ENCODE assay signal across 8 cellular contexts in genomic region chr15:82849556-82850241, GRCh38. TPM values are rescaled to one million over a fixed set of nuclear protein-coding genes. Genes with fewer than 3 reads are reported as not detected.
DNase-seq lines count a peak whose midpoint lies in the region; ATAC-seq and TF ChIP-seq lines count a peak whose summit lies in the region.

No MANE protein-coding gene starts in this region.

- H3K4me3 ChIP-seq in SJCRH30 = no peak overlapping the region
- H3K4me3 ChIP-seq in body of pancreas = no peak overlapping the region
- peak overlapping the region; percentile 36 for H3K4me3 ChIP-seq in iPS-18a (ENCODE audit: low read length)
- no peak overlapping the region for H3K4me3 ChIP-seq in skeletal muscle cell (ENCODE audit: low read depth, low read length)

- H3K27ac ChIP-seq in KOPT-K1 (ENCODE audit: low read depth, low read length, poor library complexity, severe bottlenecking) = peak overlapping the region; percentile 94
- no peak overlapping the region for H3K27ac ChIP-seq in SJCRH30
- H3K27ac ChIP-seq in body of pancreas = peak overlapping the region in 3 of 4 donors; percentile 66 to 77 (median 73)
- H3K27ac ChIP-seq in iPS-18a (ENCODE audit: low read length) = no peak overlapping the region

- WGBS in body of pancreas, 2 donors = 5 to 7% methylated on average over 19 to 20 of the region's 20 CpGs

- H3K9ac ChIP-seq in iPS-18a (ENCODE audit: low read length) = peak overlapping the region; percentile 35

- TF ChIP-seq POLR2A in body of pancreas (IDR thresholded peaks at IDR 0.05) = no peak

- TF ChIP-seq CTCF in body of pancreas (IDR thresholded peaks at IDR 0.05) = peak; percentile 62 to 96 (median 80)

- peak; percentile 83 for ATAC-seq in body of pancreas
- ATAC-seq in HG02623 (IDR thresholded peaks at IDR 0.05; ENCODE audit: unreplicated experiment) = no peak

- no peaks in the 10 kb centered on the region for H3K9me3 ChIP-seq in KOPT-K1 (ENCODE audit: insufficient read depth, low read length, poor library complexity, severe bottlenecking)
- no peaks in the 10 kb centered on the region for H3K9me3 ChIP-seq in SJCRH30 (replicated peaks)
- no peaks in the 10 kb centered on the region for H3K9me3 ChIP-seq in body of pancreas
- H3K9me3 ChIP-seq in iPS-18a (ENCODE audit: control insufficient read depth, low read depth, low read length) = no peaks in the 10 kb centered on the region

- H3K36me3 ChIP-seq in KOPT-K1 (ENCODE audit: insufficient read depth, low read length) (no peaks in the 10 kb centered on the region), SJCRH30 (no peaks in the 10 kb centered on the region), body of pancreas (replicated peaks in 1 of 2; ENCODE audit: insufficient read depth in 1 of 2, low read depth in 2 of 2) (peaks cover 5 to 49% of the 10 kb centered on the region in 2 donors), iPS-18a (ENCODE audit: control insufficient read depth, low read depth, low read length) (no peaks in the 10 kb centered on the region)

- H3K27me3 ChIP-seq in SJCRH30 (no peaks in the 10 kb centered on the region), body of pancreas (no peaks in the 10 kb centered on the region), iPS-18a (ENCODE audit: control insufficient read depth, insufficient read depth, low read length) (no peaks in the 10 kb centered on the region)

- H3K4me1 ChIP-seq in SJCRH30 = no peaks in the 10 kb centered on the region; the same call in 1 of the 2 replicates
- peaks cover 24% of the 10 kb centered on the region for H3K4me1 ChIP-seq in body of pancreas
- H3K4me1 ChIP-seq in iPS-18a (ENCODE audit: control insufficient read depth, low read depth, low read length) = peaks cover 11% of the 10 kb centered on the region

- DNase-seq in activated effector memory CD4-positive, alpha-beta T cell treated with anti-CD3 and anti-CD28 coated beads, Interleukin-2, amount 50 U/mL, for 16 hours = peak; percentile 67
- no peak for DNase-seq in activated effector memory CD4-positive, alpha-beta T cell treated with Interleukin-2 at 50 U/mL for 16 hours
- DNase-seq in SJCRH30 = peak; percentile 52 to 75
- DNase-seq in body of pancreas = peak; percentile 82 to 90 (median 83)
- DNase-seq in skeletal muscle cell (ENCODE audit: low read depth) = peak; percentile 55

- intact Hi-C loops in body of pancreas (cut with DNase I) = loop anchor here (5.0 kb wide), 1 partner anchor 148 kb away; no protein-coding TSS in a partner anchor

RNA-seq across cellular contexts. Expression of gene WHAMM, which starts 40.3 kb away (rescaled TPM):
- total RNA-seq in SJCRH30 (2014; rRNA removed; shearing (Covaris generic)) = 3.4 and 5.2 TPM in 2 replicates
- 1 to 10 TPM; 6.0 to 9.2 TPM for total RNA-seq in body of pancreas

RNA-seq across cellular contexts. Expression of gene FSD2, which starts 43.8 kb away (rescaled TPM):
- total RNA-seq in SJCRH30 (2014; rRNA removed; shearing (Covaris generic)) = 0.06 TPM in 1 of 2 replicates, not detected in the other
- under 1 TPM in 1 of 2 donors, not detected in 1; 0.26 TPM for total RNA-seq in body of pancreas

Comparison
In these comparisons a context has a peak if more than half of its experiments do, and no peak if none do; other contexts are left out.
1. H3K27ac ChIP-seq: peak in KOPT-K1 (single experiment) and body of pancreas (3 of 4); none in SJCRH30 (single experiment) and iPS-18a (single experiment).